8 cellular contexts compared by ENCODE assay signal in the genomic region with DNA sequence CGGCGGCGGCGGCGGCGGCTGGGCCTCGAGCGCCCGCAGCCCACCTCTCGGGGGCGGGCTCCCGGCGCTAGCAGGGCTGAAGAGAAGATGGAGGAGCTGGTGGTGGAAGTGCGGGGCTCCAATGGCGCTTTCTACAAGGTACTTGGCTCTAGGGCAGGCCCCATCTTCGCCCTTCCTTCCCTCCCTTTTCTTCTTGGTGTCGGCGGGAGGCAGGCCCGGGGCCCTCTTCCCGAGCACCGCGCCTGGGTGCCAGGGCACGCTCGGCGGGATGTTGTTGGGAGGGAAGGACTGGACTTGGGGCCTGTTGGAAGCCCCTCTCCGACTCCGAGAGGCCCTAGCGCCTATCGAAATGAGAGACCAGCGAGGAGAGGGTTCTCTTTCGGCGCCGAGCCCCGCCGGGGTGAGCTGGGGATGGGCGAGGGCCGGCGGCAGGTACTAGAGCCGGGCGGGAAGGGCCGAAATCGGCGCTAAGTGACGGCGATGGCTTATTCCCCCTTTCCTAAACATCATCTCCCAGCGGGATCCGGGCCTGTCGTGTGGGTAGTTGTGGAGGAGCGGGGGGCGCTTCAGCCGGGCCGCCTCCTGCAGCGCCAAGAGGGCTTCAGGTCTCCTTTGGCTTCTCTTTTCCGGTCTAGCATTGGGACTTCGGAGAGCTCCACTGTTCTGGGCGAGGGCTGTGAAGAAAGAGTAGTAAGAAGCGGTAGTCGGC. TPM values are rescaled to one million over a fixed set of nuclear protein-coding genes. Genes with fewer than 3 reads are reported as not detected.
A peak's percentile ranks its signal among the peaks of the same experiment; 100 is the strongest.
DNase-seq lines count a peak whose midpoint lies in the region; ATAC-seq and TF ChIP-seq lines count a peak whose summit lies in the region.

No MANE protein-coding gene starts in this region.

- H3K27ac Mint-ChIP-seq in activated T-helper 17 cell treated with anti-CD3 and anti-CD28 coated beads, Interleukin-2, amount 50 U/mL, for 72 hours: peak overlapping the region; percentile 71
- H3K27ac Mint-ChIP-seq in natural killer cell: peak overlapping the region; percentile 87 to 96

- peaks cover 6% of the 10 kb centered on the region for H3K4me1 Mint-ChIP-seq in activated T-helper 17 cell treated with anti-CD3 and anti-CD28 coated beads, Interleukin-2, amount 50 U/mL, for 72 hours
- peaks cover 31 to 34% of the 10 kb centered on the region in 2 donors for H3K4me1 Mint-ChIP-seq in natural killer cell

- H3K4me3 ChIP-seq in fibroblast of pulmonary artery (replicated peaks; ENCODE audit: low read depth, low read length): peak overlapping the region; percentile 73
- H3K4me3 ChIP-seq in tibial artery: peak overlapping the region; percentile 72 to 79

- no peak for TF ChIP-seq CTCF in fibroblast of pulmonary artery (IDR thresholded peaks at IDR 0.05; ENCODE audit: low read length, missing control alignments)
- no peak for TF ChIP-seq CTCF in natural killer cell (IDR thresholded peaks at IDR 0.05)
- no peak for TF ChIP-seq CTCF in tibial artery (IDR thresholded peaks at IDR 0.05)

- no peaks in the 10 kb centered on the region for H3K27me3 ChIP-seq in tibial artery

- intact Hi-C loops in natural killer cell (cut with micrococcal nuclease) (loop anchor here (5.0 to 10.0 kb wide), 2 partner anchors 470 to 1603 kb away; no protein-coding TSS in a partner anchor), tibial artery (cut with DNase I; ENCODE audit: low total_unique reads) (no loop called here)

- no peaks in the 10 kb centered on the region for H3K36me3 ChIP-seq in tibial artery

- peak overlapping the region; percentile 91 to 96 for H3K27ac ChIP-seq in tibial artery

- ATAC-seq in GM18520 (IDR thresholded peaks at IDR 0.05; ENCODE audit: unreplicated experiment) (peak; percentile 7), HG02981 (IDR thresholded peaks at IDR 0.05; ENCODE audit: unreplicated experiment) (peak; percentile 32), natural killer cell (peak; percentile 8 to 13 (median 11))
- peak; percentile 49 for ATAC-seq in activated T-helper 17 cell treated with anti-CD3 and anti-CD28 coated beads, Interleukin-2, amount 50 U/mL, for 72 hours (replicated peaks)

- no peaks in the 10 kb centered on the region for H3K9me3 ChIP-seq in tibial artery

- H3K27me3 Mint-ChIP-seq in activated T-helper 17 cell treated with anti-CD3 and anti-CD28 coated beads, Interleukin-2, amount 50 U/mL, for 72 hours: no peaks in the 10 kb centered on the region
- H3K27me3 Mint-ChIP-seq in natural killer cell (ENCODE audit: low read depth in 2 of 2): no peaks in the 10 kb centered on the region

- peak overlapping the region; percentile 74 for H3K4me3 Mint-ChIP-seq in activated T-helper 17 cell treated with anti-CD3 and anti-CD28 coated beads, Interleukin-2, amount 50 U/mL, for 72 hours
- H3K4me3 Mint-ChIP-seq in natural killer cell: peak overlapping the region; percentile 95

- H3K9me3 Mint-ChIP-seq in activated T-helper 17 cell treated with anti-CD3 and anti-CD28 coated beads, Interleukin-2, amount 50 U/mL, for 72 hours: no peaks in the 10 kb centered on the region
- no peaks in the 10 kb centered on the region for H3K9me3 Mint-ChIP-seq in natural killer cell

- peaks cover 10% of the 10 kb centered on the region for H3K36me3 Mint-ChIP-seq in activated T-helper 17 cell treated with anti-CD3 and anti-CD28 coated beads, Interleukin-2, amount 50 U/mL, for 72 hours (ENCODE audit: low read depth)
- H3K36me3 Mint-ChIP-seq in natural killer cell: no peaks in the 10 kb centered on the region

- DNase-seq in Ammon's horn (ENCODE audit: low spot score) (peak; percentile 29), NCI-H526 treated with DMSO at 0.1 percent for 48 hours (lab: John Stamatoyannopoulos, UW) (peak; percentile 32), fibroblast of pulmonary artery (ENCODE audit: low read depth) (peak; percentile 41), natural killer cell (peak; percentile 37), tibial artery (peak; percentile 28 to 64)

- H3K4me1 ChIP-seq in tibial artery: peaks cover 0 to 27% (median 3%) of the 10 kb centered on the region in 4 donors

RNA-seq across cellular contexts. Expression of gene FMR1, which starts 0.5 kb away (rescaled TPM):
- 10 to 100 TPM; 41.3 to 42.2 TPM for total RNA-seq in activated T-helper 17 cell treated with anti-CD3 and anti-CD28 coated beads, Interleukin-2, amount 50 U/mL, for 72 hours
- 100 to 1,000 TPM; 124 to 147 (median 127) TPM for total RNA-seq in natural killer cell

Comparison
In these comparisons a context has a peak if more than half of its experiments do, and no peak if none do; other contexts are left out.
1. Peak in every context shown above with its lines: DNase-seq, ATAC-seq, H3K4me3 ChIP-seq and H3K27ac ChIP-seq.